In genomic region chr2:144948205-144948855, GRCh38 we compare ENCODE assay signal across 14 cellular contexts.
"Had no signal": no experiment of that assay in that cellular context is flagged by ENCODE, and none has a peak within 500 bp of the region (broad histone marks: within the 10 kb centered on the region; RNA-seq: fewer than 3 reads in every experiment).

No MANE protein-coding gene starts in this region.

- ATAC-seq: lower lobe of right lung, pancreas, sciatic nerve had no signal

- H3K4me1 ChIP-seq: pancreas, spleen, thyroid gland had no signal

- H3K4me3 Mint-ChIP-seq: activated B cell treated with CpG ODN at 0.5 μM for 24 hours; activated naive CD4-positive, alpha-beta T cell treated with anti-CD3 and anti-CD28 coated beads for 36 hours; activated T-helper 1 cell treated with anti-CD3 and anti-CD28 coated beads, Interleukin-12 subunit alpha, Interleukin-12 subunit beta, Interleukin-2, Interleukin-4 antibody, amounts not matched to agents 30 ng/mL and 10 ng/mL and 1 ng/mL, durations not matched to agents 14 hours and 24 hours and 36 hours had no signal

- H3K4me1 Mint-ChIP-seq: activated B cell treated with CpG ODN at 0.5 μM for 24 hours had no signal

- H3K9me3 Mint-ChIP-seq: activated B cell treated with CpG ODN at 0.5 μM for 24 hours; activated naive CD4-positive, alpha-beta T cell treated with anti-CD3 and anti-CD28 coated beads for 36 hours; activated T-helper 1 cell treated with anti-CD3 and anti-CD28 coated beads, Interleukin-12 subunit alpha, Interleukin-12 subunit beta, Interleukin-2, Interleukin-4 antibody, amounts not matched to agents 30 ng/mL and 10 ng/mL and 1 ng/mL, durations not matched to agents 14 hours and 24 hours and 36 hours had no signal

- DNase-seq: activated B cell treated with CpG ODN at 0.5 μM for 24 hours; activated CD4-positive, alpha-beta T cell treated with anti-CD3 and anti-CD28 coated beads for 48 hours; activated CD8-positive, alpha-beta memory T cell treated with anti-CD3 and anti-CD28 coated beads, Interleukin-2, amount 50 U/mL, for 48 hours; activated naive CD4-positive, alpha-beta T cell treated with anti-CD3 and anti-CD28 coated beads for 36 hours; left colon; lower lobe of right lung; pancreas; spleen; thyroid gland had no signal

- H3K27me3 ChIP-seq: pancreas, spleen, thyroid gland had no signal

- H3K27ac ChIP-seq: lower lobe of right lung, pancreas, spleen, thyroid gland had no signal

- H3K36me3 ChIP-seq: lower lobe of right lung, pancreas, spleen, thyroid gland had no signal

- H3K27ac Mint-ChIP-seq: activated B cell treated with CpG ODN at 0.5 μM for 24 hours; activated naive CD4-positive, alpha-beta T cell treated with anti-CD3 and anti-CD28 coated beads for 36 hours; activated T-helper 1 cell treated with anti-CD3 and anti-CD28 coated beads, Interleukin-12 subunit alpha, Interleukin-12 subunit beta, Interleukin-2, Interleukin-4 antibody, amounts not matched to agents 30 ng/mL and 10 ng/mL and 1 ng/mL, durations not matched to agents 14 hours and 24 hours and 36 hours had no signal

- H3K4me3 ChIP-seq: lower lobe of right lung, pancreas, spleen, thyroid gland had no signal

- H3K27me3 Mint-ChIP-seq: activated B cell treated with CpG ODN at 0.5 μM for 24 hours had no signal

- H3K9me3 ChIP-seq: lower lobe of right lung, pancreas, spleen, thyroid gland had no signal

- FAIRE-seq: astrocyte, pancreas, TTC549, urothelium cell line had no signal
